In the genomic region with DNA sequence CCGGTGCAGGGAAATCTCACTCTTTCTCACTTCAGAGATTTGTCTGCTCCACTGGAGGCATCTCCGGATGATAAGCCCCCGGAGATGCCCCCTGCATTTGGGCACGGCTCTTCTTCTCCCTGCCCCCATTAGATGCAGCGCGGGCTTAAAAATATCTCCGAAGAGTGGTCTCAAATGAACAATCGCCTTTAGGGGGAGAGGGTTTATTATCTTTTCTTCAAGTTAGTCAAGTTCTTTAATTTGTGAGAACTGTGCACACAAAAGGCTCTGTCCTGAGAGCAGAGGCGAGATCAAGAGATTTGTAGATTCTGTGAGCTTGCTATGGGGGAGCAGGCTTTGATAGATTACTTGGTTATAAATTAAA, we compare ENCODE assay signal across 10 cellular contexts. TPM values are rescaled to one million over a fixed set of nuclear protein-coding genes. Genes with fewer than 3 reads are reported as not detected.
DNase-seq lines count a peak whose midpoint lies in the region; ATAC-seq and TF ChIP-seq lines count a peak whose summit lies in the region.
"Had no signal": no experiment of that assay in that cellular context is flagged by ENCODE, and none has a peak within 500 bp of the region (broad histone marks: within the 10 kb centered on the region; RNA-seq: fewer than 3 reads in every experiment).

No MANE protein-coding gene starts in this region.

- H3K4me1 ChIP-seq in adrenal gland (replicated peaks in 1 of 2) (peaks cover 0 to 7% of the 10 kb centered on the region in 2 donors), lower lobe of right lung (no peaks in the 10 kb centered on the region), thoracic aorta (ENCODE audit: control insufficient read depth in 1 of 2, low read depth in 2 of 2) (peaks cover 0 to 2% of the 10 kb centered on the region in 2 donors), foreskin keratinocyte (no peaks in the 10 kb centered on the region)

- H3K4me3 ChIP-seq in adrenal gland (peak overlapping the region in 2 of 4 donors; percentile 62 to 70), lower lobe of right lung (peak overlapping the region; percentile 88), thoracic aorta (peak overlapping the region; percentile 97)

- H3K4me1 Mint-ChIP-seq in activated CD4-positive, alpha-beta memory T cell treated with anti-CD3 and anti-CD28 coated beads for 36 hours (ENCODE audit: low read depth), result no peaks in the 10 kb centered on the region
- H3K4me1 Mint-ChIP-seq in activated CD4-positive, alpha-beta memory T cell treated with anti-CD3 and anti-CD28 coated beads, Interleukin-2, amount 10 ng/mL, durations not matched to agents 7 days and 5 days, result peaks cover 3% of the 10 kb centered on the region

- peaks cover 25% of the 10 kb centered on the region for H3K27me3 Mint-ChIP-seq in activated CD4-positive, alpha-beta memory T cell treated with anti-CD3 and anti-CD28 coated beads for 36 hours
- H3K27me3 Mint-ChIP-seq in activated CD4-positive, alpha-beta memory T cell treated with anti-CD3 and anti-CD28 coated beads, Interleukin-2, amount 10 ng/mL, durations not matched to agents 7 days and 5 days, result peaks cover 31% of the 10 kb centered on the region

- H3K27me3 ChIP-seq in adrenal gland (no peaks in the 10 kb centered on the region), lower lobe of right lung (ENCODE audit: low read depth) (peaks cover 23% of the 10 kb centered on the region), thoracic aorta (replicated peaks; ENCODE audit: insufficient read depth) (no peaks in the 10 kb centered on the region), foreskin keratinocyte (peaks cover 72% of the 10 kb centered on the region)

- intact Hi-C loops in activated CD4-positive, alpha-beta memory T cell treated with anti-CD3 and anti-CD28 coated beads for 36 hours (cut with micrococcal nuclease), result no loop called here
- intact Hi-C loops in adrenal gland (cut with DNase I) (no loop called here), lower lobe of right lung (cut with DNase I) (no loop called here)

- no peak overlapping the region for H3K27ac Mint-ChIP-seq in activated CD4-positive, alpha-beta memory T cell treated with anti-CD3 and anti-CD28 coated beads for 36 hours
- no peak overlapping the region for H3K27ac Mint-ChIP-seq in activated CD4-positive, alpha-beta memory T cell treated with anti-CD3 and anti-CD28 coated beads, Interleukin-2, amount 10 ng/mL, durations not matched to agents 7 days and 5 days
- H3K27ac Mint-ChIP-seq: CD14-positive monocyte had no signal

- TF ChIP-seq CTCF in adrenal gland (IDR thresholded peaks at IDR 0.05) (no peak), lower lobe of right lung (IDR thresholded peaks at IDR 0.05) (no peak), thoracic aorta (IDR thresholded peaks at IDR 0.05) (no peak), foreskin keratinocyte (conservative IDR thresholded peaks at IDR 0.05) (no peak)

- POLR2A ChIA-PET in activated CD4-positive, alpha-beta memory T cell treated with anti-CD3 and anti-CD28 coated beads for 36 hours (lab: Charles Lee), result no interaction called here
- POLR2A ChIA-PET in activated CD4-positive, alpha-beta memory T cell treated with anti-CD3 and anti-CD28 coated beads, Interleukin-2, amount 10 ng/mL, durations not matched to agents 7 days and 5 days (lab: Charles Lee), result no interaction called here

- ATAC-seq in lower lobe of right lung, result no peak
- no peak for ATAC-seq in thoracic aorta (ENCODE audit: insufficient number of reproducible peaks, low FRiP score, low read depth)
- no peak for ATAC-seq in foreskin keratinocyte

- H3K36me3 Mint-ChIP-seq in activated CD4-positive, alpha-beta memory T cell treated with anti-CD3 and anti-CD28 coated beads for 36 hours, result no peaks in the 10 kb centered on the region
- no peaks in the 10 kb centered on the region for H3K36me3 Mint-ChIP-seq in activated CD4-positive, alpha-beta memory T cell treated with anti-CD3 and anti-CD28 coated beads, Interleukin-2, amount 10 ng/mL, durations not matched to agents 7 days and 5 days (ENCODE audit: low read depth)
- H3K36me3 Mint-ChIP-seq: CD14-positive monocyte had no signal

- no peak for DNase-seq in activated CD4-positive, alpha-beta memory T cell treated with anti-CD3 and anti-CD28 coated beads for 36 hours
- no peak for DNase-seq in activated CD4-positive, alpha-beta memory T cell treated with anti-CD3 and anti-CD28 coated beads, Interleukin-2, amount 10 ng/mL, durations not matched to agents 7 days and 5 days
- no peak for DNase-seq in adrenal gland
- no peak for DNase-seq in lower lobe of right lung
- DNase-seq in thoracic aorta (ENCODE audit: low spot score), result no peak
- DNase-seq in foreskin keratinocyte, result no peak
- DNase-seq in NCI-H1105 treated with DMSO at 0.1 percent for 48 hours (lab: John Stamatoyannopoulos, UW), result no peak
- DNase-seq in nucleus accumbens (lab: John Stamatoyannopoulos, UW), result no peak
- DNase-seq: NCI-H1694 had no signal

- peak overlapping the region in 3 of 5 donors; percentile 69 to 75 (median 71) for H3K27ac ChIP-seq in adrenal gland
- peak overlapping the region; percentile 66 for H3K27ac ChIP-seq in lower lobe of right lung
- H3K27ac ChIP-seq in thoracic aorta, result peak overlapping the region in 1 of 2 donors; percentile 36
- no peak overlapping the region for H3K27ac ChIP-seq in foreskin keratinocyte

- CTCF ChIA-PET in activated CD4-positive, alpha-beta memory T cell treated with anti-CD3 and anti-CD28 coated beads for 36 hours (lab: Charles Lee), result no interaction called here
- CTCF ChIA-PET in activated CD4-positive, alpha-beta memory T cell treated with anti-CD3 and anti-CD28 coated beads, Interleukin-2, amount 10 ng/mL, durations not matched to agents 7 days and 5 days (lab: Charles Lee), result no interaction called here

- no peaks in the 10 kb centered on the region for H3K9me3 Mint-ChIP-seq in activated CD4-positive, alpha-beta memory T cell treated with anti-CD3 and anti-CD28 coated beads for 36 hours
- no peaks in the 10 kb centered on the region for H3K9me3 Mint-ChIP-seq in activated CD4-positive, alpha-beta memory T cell treated with anti-CD3 and anti-CD28 coated beads, Interleukin-2, amount 10 ng/mL, durations not matched to agents 7 days and 5 days

- peak overlapping the region; percentile 32 for H3K4me3 Mint-ChIP-seq in activated CD4-positive, alpha-beta memory T cell treated with anti-CD3 and anti-CD28 coated beads for 36 hours
- no peak overlapping the region for H3K4me3 Mint-ChIP-seq in activated CD4-positive, alpha-beta memory T cell treated with anti-CD3 and anti-CD28 coated beads, Interleukin-2, amount 10 ng/mL, durations not matched to agents 7 days and 5 days

- H3K9me3 ChIP-seq in adrenal gland (replicated peaks in 1 of 3) (no peaks in the 10 kb centered on the region), lower lobe of right lung (no peaks in the 10 kb centered on the region), thoracic aorta (no peaks in the 10 kb centered on the region)

- no peak for TF ChIP-seq POLR2A in adrenal gland (IDR thresholded peaks at IDR 0.05)

- 16 to 25% (median 17%) methylated on average over 8 to 9 of the region's 9 CpGs for WGBS in adrenal gland, 4 donors

- H3K36me3 ChIP-seq in adrenal gland (replicated peaks in 1 of 2) (no peaks in the 10 kb centered on the region), lower lobe of right lung (no peaks in the 10 kb centered on the region), thoracic aorta (no peaks in the 10 kb centered on the region)

RNA-seq across cellular contexts. Expression of gene PRTG, which starts 0.6 kb away (rescaled TPM):
- not detected for total RNA-seq in activated CD4-positive, alpha-beta memory T cell treated with anti-CD3 and anti-CD28 coated beads for 36 hours
- not detected for total RNA-seq in activated CD4-positive, alpha-beta memory T cell treated with anti-CD3 and anti-CD28 coated beads, Interleukin-2, amount 10 ng/mL, durations not matched to agents 7 days and 5 days
- total RNA-seq in adrenal gland (1 to 10 TPM; 2.1 to 3.4 (median 3.0) TPM), lower lobe of right lung (10.5 TPM), thoracic aorta (1 to 10 TPM in 1 of 2 donors, under 1 TPM in 1; 0.41 to 3.0 TPM), foreskin keratinocyte (not detected in 2 replicates)
- polyA plus RNA-seq in adrenal gland (1 to 10 TPM in 2 of 3 donors, under 1 TPM in 1; 0.40 to 1.8 (median 1.4) TPM), foreskin keratinocyte (not detected in 2 replicates)
- polyA plus RNA-seq: CD14-positive monocyte had no signal
